21 cellular contexts compared by ENCODE assay signal in the genomic region with DNA sequence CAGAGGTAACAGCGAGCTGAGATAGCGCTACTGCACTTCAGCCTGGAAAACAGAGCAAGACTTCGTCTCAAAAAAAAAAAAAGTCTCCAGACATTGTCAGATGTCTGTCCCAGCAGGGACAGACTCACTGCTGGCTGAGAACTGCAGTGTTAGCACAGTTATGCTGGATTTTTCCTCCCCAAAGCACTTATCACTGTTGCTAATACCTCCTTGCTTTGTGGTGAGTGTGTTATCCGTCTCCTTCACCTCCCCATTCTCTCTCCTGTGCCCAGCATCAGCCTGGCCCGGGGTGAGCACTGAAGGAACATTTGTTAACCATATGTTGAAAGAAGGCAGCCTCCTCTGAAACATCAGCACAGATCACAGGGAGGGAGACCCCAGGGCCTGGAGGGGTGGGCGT. TPM values are rescaled to one million over a fixed set of nuclear protein-coding genes. Genes with fewer than 3 reads are reported as not detected.
DNase-seq lines count a peak whose midpoint lies in the region; ATAC-seq, FAIRE-seq and TF ChIP-seq lines count a peak whose summit lies in the region.
"Had no signal": no experiment of that assay in that cellular context is flagged by ENCODE, and none has a peak within 500 bp of the region (broad histone marks: within the 10 kb centered on the region; RNA-seq: fewer than 3 reads in every experiment).

No MANE protein-coding gene starts in this region.

- H3K36me3 ChIP-seq in vagina, result no peaks in the 10 kb centered on the region

- no peak overlapping the region for H3K27ac ChIP-seq in right cardiac atrium (ENCODE audit: low read length)
- H3K27ac ChIP-seq in vagina, result peak overlapping the region; percentile 20
- H3K27ac ChIP-seq: BLaER1, lower lobe of right lung, RWPE1 had no signal

- no peak for TF ChIP-seq CTCF in fibroblast of villous mesenchyme (IDR thresholded peaks at IDR 0.05; ENCODE audit: insufficient read depth, low read depth, low read length)
- no peak for TF ChIP-seq CTCF in progenitor cell of endocrine pancreas (IDR thresholded peaks at IDR 0.05; ENCODE audit: unreplicated experiment)
- TF ChIP-seq CTCF in vagina (IDR thresholded peaks at IDR 0.05), result no peak

- FAIRE-seq in urothelium cell line (lab: Jason Lieb, UNC), result no peak
- FAIRE-seq: GM18507, HepG2, islet of Langerhans had no signal

- peaks cover 2% of the 10 kb centered on the region for H3K4me1 Mint-ChIP-seq in progenitor cell of endocrine pancreas (ENCODE audit: low read depth)

- no peak for TF ChIP-seq POLR2A in vagina (IDR thresholded peaks at IDR 0.05)

- H3K9me3 Mint-ChIP-seq in progenitor cell of endocrine pancreas (ENCODE audit: low read depth), result no peaks in the 10 kb centered on the region

- no peaks in the 10 kb centered on the region for H3K4me1 ChIP-seq in right cardiac atrium (ENCODE audit: control insufficient read depth, insufficient read depth, low read length)
- peaks cover 56% of the 10 kb centered on the region for H3K4me1 ChIP-seq in vagina

- no peak overlapping the region for H3K4me3 ChIP-seq in right cardiac atrium (ENCODE audit: low read length)
- H3K4me3 ChIP-seq in fibroblast of villous mesenchyme (ENCODE audit: low read depth, low read length), result no peak overlapping the region
- H3K4me3 ChIP-seq in vagina, result no peak overlapping the region
- H3K4me3 ChIP-seq: BLaER1, coronary artery, lower lobe of right lung had no signal

- H3K27ac Mint-ChIP-seq in progenitor cell of endocrine pancreas, result peak overlapping the region; percentile 17

- ATAC-seq in right cardiac atrium (no peak), Right ventricle myocardium inferior (no peak), HG02852 (IDR thresholded peaks at IDR 0.05; ENCODE audit: unreplicated experiment) (no peak)
- ATAC-seq: HepG2, lower lobe of right lung, SK-N-SH treated with all-trans-retinoic acid at 6 μM for 48 hours had no signal

- H3K27me3 ChIP-seq in right cardiac atrium (ENCODE audit: control insufficient read depth, insufficient read depth) (no peaks in the 10 kb centered on the region), vagina (no peaks in the 10 kb centered on the region)
- H3K27me3 ChIP-seq: BLaER1 had no signal

- H3K9me3 ChIP-seq in right cardiac atrium (ENCODE audit: control insufficient read depth, low read length) (no peaks in the 10 kb centered on the region), vagina (no peaks in the 10 kb centered on the region)
- H3K9me3 ChIP-seq: lower lobe of right lung had no signal

- peak in 2 of 3 donors; percentile 33 to 49 for DNase-seq in right cardiac atrium
- DNase-seq in Right ventricle myocardium inferior (ENCODE audit: missing footprints), result no peak
- peak; percentile 73 for DNase-seq in fibroblast of villous mesenchyme (ENCODE audit: low read depth)
- DNase-seq in progenitor cell of endocrine pancreas (ENCODE audit: low spot score, unreplicated experiment), result no peak
- no peak for DNase-seq in vagina (ENCODE audit: extremely low spot score in 2 of 2)
- no peak for DNase-seq in urothelium cell line (ENCODE audit: low spot score)
- no peak for DNase-seq in foreskin melanocyte
- DNase-seq: activated naive CD4-positive, alpha-beta T cell treated with anti-CD3 and anti-CD28 coated beads, Interleukin-2, amount 50 U/mL, for 16 hours; activated T-cell treated with anti-CD3 and anti-CD28 coated beads, Interleukin-2, amount 50 U/mL, for 48 hours; lower lobe of right lung; NCI-H1105 treated with DMSO at 0.1 percent for 48 hours; NCI-H510A treated with DMSO at 0.1 percent for 48 hours; T-helper 9 cell had no signal

- WGBS in right cardiac atrium, result 84% methylated on average over 6 of the region's 6 CpGs

- H3K4me3 Mint-ChIP-seq in progenitor cell of endocrine pancreas (ENCODE audit: low read depth), result no peak overlapping the region

- peaks cover 5% of the 10 kb centered on the region for H3K36me3 Mint-ChIP-seq in progenitor cell of endocrine pancreas (ENCODE audit: insufficient read depth)

- no peaks in the 10 kb centered on the region for H3K27me3 Mint-ChIP-seq in progenitor cell of endocrine pancreas

- intact Hi-C loops in right cardiac atrium (cut with DNase I), result no loop called here
- intact Hi-C loops in Right ventricle myocardium inferior (cut with DNase I), result no loop called here
- intact Hi-C loops in vagina (cut with DNase I), result no loop called here

RNA-seq across cellular contexts. Expression of a gene that starts 11.2 kb away (rescaled TPM):
- total RNA-seq in right cardiac atrium (10 to 100 TPM; 31.5 to 42.1 (median 36.6) TPM), Right ventricle myocardium inferior (33.2 TPM), fibroblast of villous mesenchyme (99.3 and 118 TPM in 2 replicates), progenitor cell of endocrine pancreas (78.5 and 79.7 TPM in 2 replicates), vagina (100 TPM)
- 30.0 TPM for polyA plus RNA-seq in right cardiac atrium

RNA-seq across cellular contexts. Expression of a gene that starts 11.6 kb away (rescaled TPM):
- 1 to 10 TPM; 3.3 to 6.1 (median 5.6) TPM for total RNA-seq in right cardiac atrium
- polyA plus RNA-seq in right cardiac atrium, result 4.7 TPM
- 5.4 TPM for total RNA-seq in Right ventricle myocardium inferior
- total RNA-seq in fibroblast of villous mesenchyme, result 3.5 TPM in 2 replicates
- 17.7 and 21.7 TPM in 2 replicates for total RNA-seq in progenitor cell of endocrine pancreas
- 4.7 TPM for total RNA-seq in vagina

Comparison
In these comparisons a context has a peak if more than half of its experiments do, and no peak if none do; other contexts are left out.
1. DNase-seq: peak in right cardiac atrium (2 of 3) and fibroblast of villous mesenchyme (single experiment); none in Right ventricle myocardium inferior (single experiment), progenitor cell of endocrine pancreas (single experiment), vagina (0 of 2), urothelium cell line (single experiment) and foreskin melanocyte (single experiment).